7 cellular contexts compared by ENCODE assay signal in genomic region chr1:15833069-15833679, GRCh38. TPM values are rescaled to one million over a fixed set of nuclear protein-coding genes. Genes with fewer than 3 reads are reported as not detected.
A peak's percentile ranks its signal among the peaks of the same experiment; 100 is the strongest.
DNase-seq lines count a peak whose midpoint lies in the region; ATAC-seq and TF ChIP-seq lines count a peak whose summit lies in the region.

No MANE protein-coding gene starts in this region.

- peak overlapping the region; percentile 100; the same call in 1 of the 2 replicates for H3K27ac ChIP-seq in GM23338 (ENCODE audit: low read depth)

- H3K79me2 ChIP-seq in GM23338 (replicated peaks; ENCODE audit: insufficient read depth) = peaks cover 7% of the 10 kb centered on the region; the same call in 1 of the 2 replicates

- peak overlapping the region; percentile 92 for H3K4me3 Mint-ChIP-seq in GM23338

- no peak for TF ChIP-seq CTCF in GM23338 (conservative IDR thresholded peaks at IDR 0.05; ENCODE audit: low read depth in 2 of 2)
- TF ChIP-seq CTCF in fibroblast of the aortic adventitia (IDR thresholded peaks at IDR 0.05; ENCODE audit: insufficient read depth, low read length) = no peak

- ATAC-seq in GM23338 (no peak), HG02642 (IDR thresholded peaks at IDR 0.05; ENCODE audit: poor library complexity, unreplicated experiment) (no peak), HG03442 (IDR thresholded peaks at IDR 0.05; ENCODE audit: unreplicated experiment) (no peak)

- peaks cover 28% of the 10 kb centered on the region for H3K27me3 Mint-ChIP-seq in GM23338 (ENCODE audit: insufficient read depth, low read depth, poor library complexity)

- peaks cover 8% of the 10 kb centered on the region; the same call in 1 of the 2 replicates for H3K27me3 ChIP-seq in GM23338 (ENCODE audit: insufficient read depth)

- intact Hi-C loops in posterior vena cava (cut with DNase I) = loop anchor here in 1 of 2 donors (10.0 kb wide), 1 partner anchor 948 kb away; no protein-coding TSS in a partner anchor

- peak overlapping the region; percentile 80; the same call in 1 of the 2 replicates for H3K4me2 ChIP-seq in GM23338

- no peak overlapping the region for H2AFZ ChIP-seq in GM23338

- H3K4me1 ChIP-seq in GM23338 (ENCODE audit: insufficient read depth) = peaks cover 13% of the 10 kb centered on the region

- H3K36me3 Mint-ChIP-seq in GM23338 (ENCODE audit: low read depth) = peaks cover 15% of the 10 kb centered on the region

- DNase-seq in GM23338 (ENCODE audit: low spot score) = peak; percentile 35
- peak; percentile 76 for DNase-seq in NOMO-1 treated with DMSO at 0.1 percent for 48 hours (lab: John Stamatoyannopoulos, UW; ENCODE audit: unreplicated experiment)
- DNase-seq in activated T-cell treated with anti-CD3 and anti-CD28 coated beads, Interleukin-2, amount 50 U/mL, for 1 hour = peak; percentile 60
- DNase-seq in fibroblast of the aortic adventitia (ENCODE audit: low read depth) = no peak
- peak; percentile 85 for DNase-seq in posterior vena cava (ENCODE audit: low spot score)

- no peaks in the 10 kb centered on the region for H4K20me1 ChIP-seq in GM23338 (replicated peaks; ENCODE audit: insufficient read depth)

- H3K4me3 ChIP-seq in GM23338 = peak overlapping the region; percentile 86
- peak overlapping the region; percentile 86 for H3K4me3 ChIP-seq in fibroblast of the aortic adventitia (ENCODE audit: low read depth, low read length)

- no peaks in the 10 kb centered on the region for H3K36me3 ChIP-seq in GM23338 (ENCODE audit: insufficient read depth)

- no peak overlapping the region for H3K27ac Mint-ChIP-seq in GM23338

- peaks cover 9% of the 10 kb centered on the region; the same call in 1 of the 2 replicates for H3F3A ChIP-seq in GM23338 (replicated peaks; ENCODE audit: low read depth)

- H3K4me1 Mint-ChIP-seq in GM23338 = peaks cover 36% of the 10 kb centered on the region

- no peaks in the 10 kb centered on the region for H3K9me2 ChIP-seq in GM23338 (ENCODE audit: insufficient read depth)

- H3K9me3 Mint-ChIP-seq in GM23338 = no peaks in the 10 kb centered on the region

TF ChIP-seq in GM23338, 12 proteins besides CTCF, POLR2A, EP300 and RAD21 (continues in another document):
- TF ChIP-seq NANOG (IDR thresholded peaks at IDR 0.05; ENCODE audit: borderline replicate concordance) (no peak), STAT1 (IDR thresholded peaks at IDR 0.05; ENCODE audit: unreplicated experiment) (no peak), POLR2AphosphoS5 (IDR thresholded peaks at IDR 0.05; ENCODE audit: low read depth) (no peak), ZNF331 (CRISPR knock-in tag; IDR thresholded peaks at IDR 0.05; ENCODE audit: low read depth) (no peak), ZNF462 (CRISPR knock-in tag; IDR thresholded peaks at IDR 0.05) (no peak), CREB1 (CRISPR knock-in tag; IDR thresholded peaks at IDR 0.05; ENCODE audit: low read depth) (no peak), JUNB (IDR thresholded peaks at IDR 0.05; ENCODE audit: unreplicated experiment) (no peak), EZH2 (IDR thresholded peaks at IDR 0.05; ENCODE audit: low read depth, unreplicated experiment) (no peak), EZH2phosphoT487 (IDR thresholded peaks at IDR 0.05; ENCODE audit: unreplicated experiment) (no peak), ETS1 (IDR thresholded peaks at IDR 0.05) (no peak)

RNA-seq across cellular contexts. Expression of gene SPEN, which starts 14.3 kb away (rescaled TPM):
- total RNA-seq in GM23338 (2014; rRNA removed; shearing (Covaris generic)) = 28.5 and 43.6 TPM in 2 replicates
- polyA plus RNA-seq in GM23338 (2016; fragmentation: Nextera tagmentation; extraction: Ambion mirVana) = 11.4 and 14.9 TPM in 2 replicates
- total RNA-seq in fibroblast of the aortic adventitia (ENCODE audit: low replicate concordance) (20.5 and 24.3 TPM in 2 replicates), posterior vena cava (10 to 100 TPM; 59.9 to 68.5 TPM)

RNA-seq across cellular contexts. Expression of gene UQCRHL, which starts 25.7 kb away (rescaled TPM):
- 2.3 and 3.9 TPM in 2 replicates for total RNA-seq in GM23338 (2014; rRNA removed; shearing (Covaris generic))
- polyA plus RNA-seq in GM23338 (2016; fragmentation: Nextera tagmentation; extraction: Ambion mirVana) = 3.0 and 3.6 TPM in 2 replicates
- total RNA-seq in fibroblast of the aortic adventitia (ENCODE audit: low replicate concordance) (1.9 and 2.0 TPM in 2 replicates), posterior vena cava (under 1 TPM; 0.71 to 0.88 TPM)
